ENCODE assay signal across 1 cellular context in genomic region chr2:26760991-26761390, GRCh38.
TF ChIP-seq lines count a peak whose summit lies in the region.
"Not testable (repeated sequence)": the region's sequence is repeated elsewhere in the genome, so short reads cannot be mapped to it uniquely, and the experiment has no call there.

No MANE protein-coding gene starts in this region.

TF ChIP-seq in K562, 482 proteins besides CTCF, POLR2A, EP300 and RAD21:
- peak; percentile 62 for TF ChIP-seq SMAD4 (CRISPR knock-in tag; conservative IDR thresholded peaks at IDR 0.05)
- TF ChIP-seq NR2C1 (IDR thresholded peaks at IDR 0.05) = not testable (repeated sequence)
- peak; percentile 49 for TF ChIP-seq NR2C1 (tag; IDR thresholded peaks at IDR 0.05)
- 0 out of 2 replicates have a peak, but pooled peaks have one; percentile 9 for TF ChIP-seq MECOM (CRISPR knock-in tag; IDR thresholded peaks at IDR 0.05)
- peak in 1 of 3 experiments; percentile 11 for TF ChIP-seq YY1 (IDR thresholded peaks at IDR 0.05; ENCODE audit: borderline replicate concordance in 1 of 3, control insufficient read depth in 1 of 3, extremely low read depth in 1 of 3, insufficient read depth in 3 of 3, insufficient read length in 1 of 3, insufficient replicate concordance in 2 of 3, low read depth in 1 of 3, low read length in 2 of 3)
- TF ChIP-seq ETV1 (tag; conservative IDR thresholded peaks at IDR 0.05; ENCODE audit: low read depth) = 0 out of 2 replicates have a peak, but pooled peaks have one; percentile 8
- peak; percentile 86; the same call in 1 of the 2 replicates for TF ChIP-seq DMBX1 (CRISPR knock-in tag; IDR thresholded peaks at IDR 0.05; ENCODE audit: borderline replicate concordance)
- TF ChIP-seq ZNF311 (CRISPR knock-in tag; IDR thresholded peaks at IDR 0.05) = peak; percentile 63; the same call in 1 of the 2 replicates
- 0 out of 2 replicates have a peak, but pooled peaks have one; percentile 40 for TF ChIP-seq ZNF592 (IDR thresholded peaks at IDR 0.05)
